Comparison of ENCODE assay signal across 1 cellular context in the genomic region with DNA sequence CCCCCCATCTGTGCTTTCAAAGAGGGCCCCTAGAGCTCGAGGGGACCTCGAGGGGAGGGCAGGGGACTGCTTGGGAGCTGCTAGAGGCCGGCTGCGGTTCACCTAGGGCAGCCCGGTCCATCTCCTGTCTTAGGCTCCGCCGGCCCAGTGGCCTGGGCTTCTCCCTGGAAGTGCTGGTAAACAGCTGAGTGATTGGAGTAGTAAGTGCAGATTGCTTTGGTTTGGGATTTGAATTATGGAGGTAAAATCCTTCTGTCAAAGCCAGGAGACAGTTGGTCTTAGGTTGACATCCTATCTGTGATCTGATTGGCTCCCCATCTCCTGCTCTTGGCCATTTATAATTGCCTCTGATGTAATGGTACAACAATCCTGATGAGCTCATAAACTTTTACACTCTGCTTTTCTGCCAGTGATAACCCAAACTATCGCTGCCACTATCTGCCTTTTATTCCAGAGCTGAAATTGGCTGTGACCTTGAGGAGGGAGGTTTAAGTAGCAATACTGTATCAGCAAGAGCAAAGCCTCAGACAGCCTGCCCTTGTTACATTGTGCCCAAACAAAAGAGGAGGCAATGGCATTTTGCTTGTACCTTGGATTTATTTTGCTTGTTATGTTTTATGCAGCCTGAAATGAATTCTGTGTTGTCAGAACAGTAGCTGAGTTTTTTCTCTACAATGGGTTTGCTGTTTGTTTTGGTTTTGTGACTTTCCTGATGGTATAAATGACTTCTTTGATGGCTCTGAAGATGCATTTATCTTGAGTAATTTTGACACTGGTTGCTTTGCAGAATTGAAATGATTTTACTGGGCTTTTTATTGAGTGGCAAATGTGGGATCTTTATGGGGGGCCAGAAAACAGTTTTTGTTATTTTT.
TF ChIP-seq lines count a peak whose summit lies in the region.

No MANE protein-coding gene starts in this region.

TF ChIP-seq in HepG2, 621 proteins besides CTCF, POLR2A, EP300 and RAD21 (continued from another document and continues in another):
- TF ChIP-seq, protein P1, sequence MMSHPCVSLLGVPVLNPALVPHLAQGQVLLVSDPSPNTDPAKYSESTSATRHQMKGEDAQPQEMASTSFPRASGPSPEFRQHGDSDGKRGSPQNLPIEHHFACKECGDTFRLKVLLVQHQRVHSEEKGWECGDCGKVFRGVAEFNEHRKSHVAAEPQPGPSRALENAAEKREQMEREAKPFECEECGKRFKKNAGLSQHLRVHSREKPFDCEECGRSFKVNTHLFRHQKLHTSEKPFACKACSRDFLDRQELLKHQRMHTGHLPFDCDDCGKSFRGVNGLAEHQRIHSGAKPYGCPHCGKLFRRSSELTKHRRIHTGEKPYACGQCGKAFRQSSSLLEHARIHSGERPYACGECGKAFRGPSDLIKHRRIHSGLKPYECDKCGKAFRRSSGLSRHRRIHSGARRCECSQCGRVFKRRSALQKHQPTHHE (CRISPR knock-in tag; IDR thresholded peaks at IDR 0.05; ENCODE audit: borderline replicate concordance): no peak
- TF ChIP-seq, protein P2, sequence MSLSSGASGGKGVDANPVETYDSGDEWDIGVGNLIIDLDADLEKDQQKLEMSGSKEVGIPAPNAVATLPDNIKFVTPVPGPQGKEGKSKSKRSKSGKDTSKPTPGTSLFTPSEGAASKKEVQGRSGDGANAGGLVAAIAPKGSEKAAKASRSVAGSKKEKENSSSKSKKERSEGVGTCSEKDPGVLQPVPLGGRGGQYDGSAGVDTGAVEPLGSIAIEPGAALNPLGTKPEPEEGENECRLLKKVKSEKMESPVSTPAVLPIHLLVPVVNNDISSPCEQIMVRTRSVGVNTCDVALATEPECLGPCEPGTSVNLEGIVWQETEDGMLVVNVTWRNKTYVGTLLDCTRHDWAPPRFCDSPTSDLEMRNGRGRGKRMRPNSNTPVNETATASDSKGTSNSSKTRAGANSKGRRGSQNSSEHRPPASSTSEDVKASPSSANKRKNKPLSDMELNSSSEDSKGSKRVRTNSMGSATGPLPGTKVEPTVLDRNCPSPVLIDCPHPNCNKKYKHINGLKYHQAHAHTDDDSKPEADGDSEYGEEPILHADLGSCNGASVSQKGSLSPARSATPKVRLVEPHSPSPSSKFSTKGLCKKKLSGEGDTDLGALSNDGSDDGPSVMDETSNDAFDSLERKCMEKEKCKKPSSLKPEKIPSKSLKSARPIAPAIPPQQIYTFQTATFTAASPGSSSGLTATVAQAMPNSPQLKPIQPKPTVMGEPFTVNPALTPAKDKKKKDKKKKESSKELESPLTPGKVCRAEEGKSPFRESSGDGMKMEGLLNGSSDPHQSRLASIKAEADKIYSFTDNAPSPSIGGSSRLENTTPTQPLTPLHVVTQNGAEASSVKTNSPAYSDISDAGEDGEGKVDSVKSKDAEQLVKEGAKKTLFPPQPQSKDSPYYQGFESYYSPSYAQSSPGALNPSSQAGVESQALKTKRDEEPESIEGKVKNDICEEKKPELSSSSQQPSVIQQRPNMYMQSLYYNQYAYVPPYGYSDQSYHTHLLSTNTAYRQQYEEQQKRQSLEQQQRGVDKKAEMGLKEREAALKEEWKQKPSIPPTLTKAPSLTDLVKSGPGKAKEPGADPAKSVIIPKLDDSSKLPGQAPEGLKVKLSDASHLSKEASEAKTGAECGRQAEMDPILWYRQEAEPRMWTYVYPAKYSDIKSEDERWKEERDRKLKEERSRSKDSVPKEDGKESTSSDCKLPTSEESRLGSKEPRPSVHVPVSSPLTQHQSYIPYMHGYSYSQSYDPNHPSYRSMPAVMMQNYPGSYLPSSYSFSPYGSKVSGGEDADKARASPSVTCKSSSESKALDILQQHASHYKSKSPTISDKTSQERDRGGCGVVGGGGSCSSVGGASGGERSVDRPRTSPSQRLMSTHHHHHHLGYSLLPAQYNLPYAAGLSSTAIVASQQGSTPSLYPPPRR (CRISPR knock-in tag; IDR thresholded peaks at IDR 0.05; ENCODE audit: borderline replicate concordance): no peak
- TF ChIP-seq ZKSCAN8 (CRISPR knock-in tag; IDR thresholded peaks at IDR 0.05; ENCODE audit: borderline replicate concordance) (no peak), ZNF326 (CRISPR knock-in tag; IDR thresholded peaks at IDR 0.05; ENCODE audit: borderline replicate concordance) (no peak), HOXA5 (CRISPR knock-in tag; IDR thresholded peaks at IDR 0.05) (no peak), ZNF136 (CRISPR knock-in tag; IDR thresholded peaks at IDR 0.05; ENCODE audit: low read depth) (no peak), NCOA1 (CRISPR knock-in tag; IDR thresholded peaks at IDR 0.05) (no peak), RFX5 (IDR thresholded peaks at IDR 0.05; ENCODE audit: low read depth, low read length) (no peak), MEF2D (CRISPR knock-in tag; IDR thresholded peaks at IDR 0.05) (no peak), CEBPB (IDR thresholded peaks at IDR 0.05; ENCODE audit: borderline replicate concordance, low read depth, low read length) (peak; percentile 44; the same call in 1 of the 2 replicates), HDAC2 (CRISPR knock-in tag; IDR thresholded peaks at IDR 0.05) (no peak), ONECUT2 (CRISPR knock-in tag; IDR thresholded peaks at IDR 0.05) (no peak), SNAI1 (CRISPR knock-in tag; IDR thresholded peaks at IDR 0.05; ENCODE audit: borderline replicate concordance) (0 out of 2 replicates have a peak, but pooled peaks have one; percentile 39), HNRNPK (IDR thresholded peaks at IDR 0.05; ENCODE audit: low read depth, low read length, poor library complexity, severe bottlenecking) (no peak), ZNF557 (CRISPR knock-in tag; IDR thresholded peaks at IDR 0.05) (no peak), TCF7 (IDR thresholded peaks at IDR 0.05; ENCODE audit: low read depth) (no peak), HNRNPUL1 (IDR thresholded peaks at IDR 0.05; ENCODE audit: low read depth, low read length) (no peak)
- TF ChIP-seq, protein P3, sequence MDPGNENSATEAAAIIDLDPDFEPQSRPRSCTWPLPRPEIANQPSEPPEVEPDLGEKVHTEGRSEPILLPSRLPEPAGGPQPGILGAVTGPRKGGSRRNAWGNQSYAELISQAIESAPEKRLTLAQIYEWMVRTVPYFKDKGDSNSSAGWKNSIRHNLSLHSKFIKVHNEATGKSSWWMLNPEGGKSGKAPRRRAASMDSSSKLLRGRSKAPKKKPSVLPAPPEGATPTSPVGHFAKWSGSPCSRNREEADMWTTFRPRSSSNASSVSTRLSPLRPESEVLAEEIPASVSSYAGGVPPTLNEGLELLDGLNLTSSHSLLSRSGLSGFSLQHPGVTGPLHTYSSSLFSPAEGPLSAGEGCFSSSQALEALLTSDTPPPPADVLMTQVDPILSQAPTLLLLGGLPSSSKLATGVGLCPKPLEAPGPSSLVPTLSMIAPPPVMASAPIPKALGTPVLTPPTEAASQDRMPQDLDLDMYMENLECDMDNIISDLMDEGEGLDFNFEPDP (CRISPR knock-in tag; conservative IDR thresholded peaks at IDR 0.05): no peak
- TF ChIP-seq, protein P4, sequence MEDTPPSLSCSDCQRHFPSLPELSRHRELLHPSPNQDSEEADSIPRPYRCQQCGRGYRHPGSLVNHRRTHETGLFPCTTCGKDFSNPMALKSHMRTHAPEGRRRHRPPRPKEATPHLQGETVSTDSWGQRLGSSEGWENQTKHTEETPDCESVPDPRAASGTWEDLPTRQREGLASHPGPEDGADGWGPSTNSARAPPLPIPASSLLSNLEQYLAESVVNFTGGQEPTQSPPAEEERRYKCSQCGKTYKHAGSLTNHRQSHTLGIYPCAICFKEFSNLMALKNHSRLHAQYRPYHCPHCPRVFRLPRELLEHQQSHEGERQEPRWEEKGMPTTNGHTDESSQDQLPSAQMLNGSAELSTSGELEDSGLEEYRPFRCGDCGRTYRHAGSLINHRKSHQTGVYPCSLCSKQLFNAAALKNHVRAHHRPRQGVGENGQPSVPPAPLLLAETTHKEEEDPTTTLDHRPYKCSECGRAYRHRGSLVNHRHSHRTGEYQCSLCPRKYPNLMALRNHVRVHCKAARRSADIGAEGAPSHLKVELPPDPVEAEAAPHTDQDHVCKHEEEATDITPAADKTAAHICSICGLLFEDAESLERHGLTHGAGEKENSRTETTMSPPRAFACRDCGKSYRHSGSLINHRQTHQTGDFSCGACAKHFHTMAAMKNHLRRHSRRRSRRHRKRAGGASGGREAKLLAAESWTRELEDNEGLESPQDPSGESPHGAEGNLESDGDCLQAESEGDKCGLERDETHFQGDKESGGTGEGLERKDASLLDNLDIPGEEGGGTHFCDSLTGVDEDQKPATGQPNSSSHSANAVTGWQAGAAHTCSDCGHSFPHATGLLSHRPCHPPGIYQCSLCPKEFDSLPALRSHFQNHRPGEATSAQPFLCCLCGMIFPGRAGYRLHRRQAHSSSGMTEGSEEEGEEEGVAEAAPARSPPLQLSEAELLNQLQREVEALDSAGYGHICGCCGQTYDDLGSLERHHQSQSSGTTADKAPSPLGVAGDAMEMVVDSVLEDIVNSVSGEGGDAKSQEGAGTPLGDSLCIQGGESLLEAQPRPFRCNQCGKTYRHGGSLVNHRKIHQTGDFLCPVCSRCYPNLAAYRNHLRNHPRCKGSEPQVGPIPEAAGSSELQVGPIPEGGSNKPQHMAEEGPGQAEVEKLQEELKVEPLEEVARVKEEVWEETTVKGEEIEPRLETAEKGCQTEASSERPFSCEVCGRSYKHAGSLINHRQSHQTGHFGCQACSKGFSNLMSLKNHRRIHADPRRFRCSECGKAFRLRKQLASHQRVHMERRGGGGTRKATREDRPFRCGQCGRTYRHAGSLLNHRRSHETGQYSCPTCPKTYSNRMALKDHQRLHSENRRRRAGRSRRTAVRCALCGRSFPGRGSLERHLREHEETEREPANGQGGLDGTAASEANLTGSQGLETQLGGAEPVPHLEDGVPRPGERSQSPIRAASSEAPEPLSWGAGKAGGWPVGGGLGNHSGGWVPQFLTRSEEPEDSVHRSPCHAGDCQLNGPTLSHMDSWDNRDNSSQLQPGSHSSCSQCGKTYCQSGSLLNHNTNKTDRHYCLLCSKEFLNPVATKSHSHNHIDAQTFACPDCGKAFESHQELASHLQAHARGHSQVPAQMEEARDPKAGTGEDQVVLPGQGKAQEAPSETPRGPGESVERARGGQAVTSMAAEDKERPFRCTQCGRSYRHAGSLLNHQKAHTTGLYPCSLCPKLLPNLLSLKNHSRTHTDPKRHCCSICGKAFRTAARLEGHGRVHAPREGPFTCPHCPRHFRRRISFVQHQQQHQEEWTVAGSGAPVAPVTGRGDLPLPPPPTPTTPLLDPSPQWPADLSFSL (CRISPR knock-in tag; IDR thresholded peaks at IDR 0.05): no peak
- TF ChIP-seq, protein P5, sequence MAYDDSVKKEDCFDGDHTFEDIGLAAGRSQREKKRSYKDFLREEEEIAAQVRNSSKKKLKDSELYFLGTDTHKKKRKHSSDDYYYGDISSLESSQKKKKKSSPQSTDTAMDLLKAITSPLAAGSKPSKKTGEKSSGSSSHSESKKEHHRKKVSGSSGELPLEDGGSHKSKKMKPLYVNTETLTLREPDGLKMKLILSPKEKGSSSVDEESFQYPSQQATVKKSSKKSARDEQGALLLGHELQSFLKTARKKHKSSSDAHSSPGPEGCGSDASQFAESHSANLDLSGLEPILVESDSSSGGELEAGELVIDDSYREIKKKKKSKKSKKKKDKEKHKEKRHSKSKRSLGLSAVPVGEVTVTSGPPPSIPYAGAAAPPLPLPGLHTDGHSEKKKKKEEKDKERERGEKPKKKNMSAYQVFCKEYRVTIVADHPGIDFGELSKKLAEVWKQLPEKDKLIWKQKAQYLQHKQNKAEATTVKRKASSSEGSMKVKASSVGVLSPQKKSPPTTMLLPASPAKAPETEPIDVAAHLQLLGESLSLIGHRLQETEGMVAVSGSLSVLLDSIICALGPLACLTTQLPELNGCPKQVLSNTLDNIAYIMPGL (CRISPR knock-in tag; IDR thresholded peaks at IDR 0.05; ENCODE audit: borderline replicate concordance in 1 of 2, low read depth in 1 of 2): no peak; a peak in 1 of 4 replicates
- TF ChIP-seq, protein P6, sequence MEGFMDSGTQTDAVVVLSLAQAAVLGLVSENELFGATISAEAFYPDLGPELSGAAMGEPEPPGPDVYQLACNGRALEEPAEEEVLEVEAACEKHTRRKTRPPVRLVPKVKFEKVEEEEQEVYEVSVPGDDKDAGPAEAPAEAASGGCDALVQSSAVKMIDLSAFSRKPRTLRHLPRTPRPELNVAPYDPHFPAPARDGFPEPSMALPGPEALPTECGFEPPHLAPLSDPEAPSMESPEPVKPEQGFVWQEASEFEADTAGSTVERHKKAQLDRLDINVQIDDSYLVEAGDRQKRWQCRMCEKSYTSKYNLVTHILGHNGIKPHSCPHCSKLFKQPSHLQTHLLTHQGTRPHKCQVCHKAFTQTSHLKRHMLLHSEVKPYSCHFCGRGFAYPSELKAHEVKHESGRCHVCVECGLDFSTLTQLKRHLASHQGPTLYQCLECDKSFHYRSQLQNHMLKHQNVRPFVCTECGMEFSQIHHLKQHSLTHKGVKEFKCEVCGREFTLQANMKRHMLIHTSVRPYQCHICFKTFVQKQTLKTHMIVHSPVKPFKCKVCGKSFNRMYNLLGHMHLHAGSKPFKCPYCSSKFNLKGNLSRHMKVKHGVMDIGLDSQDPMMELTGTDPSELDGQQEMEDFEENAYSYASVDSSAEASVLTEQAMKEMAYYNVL (CRISPR knock-in tag; IDR thresholded peaks at IDR 0.05; ENCODE audit: borderline replicate concordance): 0 out of 2 replicates have a peak, but pooled peaks have one; percentile 29
- TF ChIP-seq, protein P7, sequence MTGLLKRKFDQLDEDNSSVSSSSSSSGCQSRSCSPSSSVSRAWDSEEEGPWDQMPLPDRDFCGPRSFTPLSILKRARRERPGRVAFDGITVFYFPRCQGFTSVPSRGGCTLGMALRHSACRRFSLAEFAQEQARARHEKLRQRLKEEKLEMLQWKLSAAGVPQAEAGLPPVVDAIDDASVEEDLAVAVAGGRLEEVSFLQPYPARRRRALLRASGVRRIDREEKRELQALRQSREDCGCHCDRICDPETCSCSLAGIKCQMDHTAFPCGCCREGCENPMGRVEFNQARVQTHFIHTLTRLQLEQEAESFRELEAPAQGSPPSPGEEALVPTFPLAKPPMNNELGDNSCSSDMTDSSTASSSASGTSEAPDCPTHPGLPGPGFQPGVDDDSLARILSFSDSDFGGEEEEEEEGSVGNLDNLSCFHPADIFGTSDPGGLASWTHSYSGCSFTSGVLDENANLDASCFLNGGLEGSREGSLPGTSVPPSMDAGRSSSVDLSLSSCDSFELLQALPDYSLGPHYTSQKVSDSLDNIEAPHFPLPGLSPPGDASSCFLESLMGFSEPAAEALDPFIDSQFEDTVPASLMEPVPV (CRISPR knock-in tag; IDR thresholded peaks at IDR 0.05): no peak
- TF ChIP-seq, protein P8, sequence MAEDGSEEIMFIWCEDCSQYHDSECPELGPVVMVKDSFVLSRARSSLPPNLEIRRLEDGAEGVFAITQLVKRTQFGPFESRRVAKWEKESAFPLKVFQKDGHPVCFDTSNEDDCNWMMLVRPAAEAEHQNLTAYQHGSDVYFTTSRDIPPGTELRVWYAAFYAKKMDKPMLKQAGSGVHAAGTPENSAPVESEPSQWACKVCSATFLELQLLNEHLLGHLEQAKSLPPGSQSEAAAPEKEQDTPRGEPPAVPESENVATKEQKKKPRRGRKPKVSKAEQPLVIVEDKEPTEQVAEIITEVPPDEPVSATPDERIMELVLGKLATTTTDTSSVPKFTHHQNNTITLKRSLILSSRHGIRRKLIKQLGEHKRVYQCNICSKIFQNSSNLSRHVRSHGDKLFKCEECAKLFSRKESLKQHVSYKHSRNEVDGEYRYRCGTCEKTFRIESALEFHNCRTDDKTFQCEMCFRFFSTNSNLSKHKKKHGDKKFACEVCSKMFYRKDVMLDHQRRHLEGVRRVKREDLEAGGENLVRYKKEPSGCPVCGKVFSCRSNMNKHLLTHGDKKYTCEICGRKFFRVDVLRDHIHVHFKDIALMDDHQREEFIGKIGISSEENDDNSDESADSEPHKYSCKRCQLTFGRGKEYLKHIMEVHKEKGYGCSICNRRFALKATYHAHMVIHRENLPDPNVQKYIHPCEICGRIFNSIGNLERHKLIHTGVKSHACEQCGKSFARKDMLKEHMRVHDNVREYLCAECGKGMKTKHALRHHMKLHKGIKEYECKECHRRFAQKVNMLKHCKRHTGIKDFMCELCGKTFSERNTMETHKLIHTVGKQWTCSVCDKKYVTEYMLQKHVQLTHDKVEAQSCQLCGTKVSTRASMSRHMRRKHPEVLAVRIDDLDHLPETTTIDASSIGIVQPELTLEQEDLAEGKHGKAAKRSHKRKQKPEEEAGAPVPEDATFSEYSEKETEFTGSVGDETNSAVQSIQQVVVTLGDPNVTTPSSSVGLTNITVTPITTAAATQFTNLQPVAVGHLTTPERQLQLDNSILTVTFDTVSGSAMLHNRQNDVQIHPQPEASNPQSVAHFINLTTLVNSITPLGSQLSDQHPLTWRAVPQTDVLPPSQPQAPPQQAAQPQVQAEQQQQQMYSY (CRISPR knock-in tag; IDR thresholded peaks at IDR 0.05): peak; percentile 38; the same call in 1 of the 2 replicates
